24 cellular contexts compared by ENCODE assay signal in genomic region chr12:116689586-116689985, GRCh38.
"Had no signal": no experiment of that assay in that cellular context is flagged by ENCODE, and none has a peak within 500 bp of the region (broad histone marks: within the 10 kb centered on the region; RNA-seq: fewer than 3 reads in every experiment).

No MANE protein-coding gene starts in this region.

- H3K36me3 ChIP-seq: breast epithelium, colonic mucosa, left lung, uterus had no signal

- H3K4me3 Mint-ChIP-seq: activated CD4-positive, alpha-beta memory T cell treated with anti-CD3 and anti-CD28 coated beads for 36 hours; activated naive CD8-positive, alpha-beta T cell treated with anti-CD3 and anti-CD28 coated beads, Interleukin-2, amount 10 ng/mL, durations not matched to agents 7 days and 5 days; effector memory CD8-positive, alpha-beta T cell; neural crest cell had no signal

- H3K27me3 ChIP-seq: breast epithelium, colonic mucosa, testis had no signal

- H3K27ac Mint-ChIP-seq: activated CD4-positive, alpha-beta memory T cell treated with anti-CD3 and anti-CD28 coated beads for 36 hours; activated naive CD8-positive, alpha-beta T cell treated with anti-CD3 and anti-CD28 coated beads, Interleukin-2, amount 10 ng/mL, durations not matched to agents 7 days and 5 days; effector memory CD8-positive, alpha-beta T cell had no signal

- H3K4me1 ChIP-seq: breast epithelium, uterus had no signal

- DNase-seq: activated CD4-positive, alpha-beta memory T cell treated with anti-CD3 and anti-CD28 coated beads for 36 hours; activated CD4-positive, alpha-beta T cell treated with anti-CD3 and anti-CD28 coated beads for 48 hours; activated naive CD4-positive, alpha-beta T cell treated with Interleukin-2 at 50 U/mL for 16 hours; activated naive CD8-positive, alpha-beta T cell treated with anti-CD3 and anti-CD28 coated beads, Interleukin-2, amount 10 ng/mL, durations not matched to agents 7 days and 5 days; activated T-cell treated with anti-CD3 and anti-CD28 coated beads, Interleukin-2, amount 50 U/mL, for 48 hours; amniotic stem cell; colonic mucosa; dorsolateral prefrontal cortex; effector memory CD8-positive, alpha-beta T cell; foreskin melanocyte; hippocampal formation; kidney glomerular epithelial cell; left lung; naive B cell; stimulated activated CD4-positive, alpha-beta T cell treated with anti-CD3 and anti-CD28 coated beads, Interleukin-2, amount 100 ng/mL, for 48 hours; stimulated activated CD8-positive, alpha-beta memory T cell treated with anti-CD3 and anti-CD28 coated beads, Interleukin-4, amount 100 ng/mL, for 48 hours; stimulated activated naive CD4-positive, alpha-beta T cell; testis; trophoblast cell; uterus had no signal

- H3K27ac ChIP-seq: breast epithelium, colonic mucosa, dorsolateral prefrontal cortex, left lung, testis, uterus had no signal

- H3K9me3 ChIP-seq: breast epithelium, colonic mucosa, left lung, testis, uterus had no signal

- ATAC-seq: effector memory CD8-positive, alpha-beta T cell; esophagus mucosa; left lung had no signal

- H3K4me3 ChIP-seq: breast epithelium, colonic mucosa, dorsolateral prefrontal cortex, left lung, lung, testis, uterus had no signal

- H3K36me3 Mint-ChIP-seq: activated CD4-positive, alpha-beta memory T cell treated with anti-CD3 and anti-CD28 coated beads for 36 hours; activated naive CD8-positive, alpha-beta T cell treated with anti-CD3 and anti-CD28 coated beads, Interleukin-2, amount 10 ng/mL, durations not matched to agents 7 days and 5 days; naive B cell had no signal

- H3K9me3 Mint-ChIP-seq: activated CD4-positive, alpha-beta memory T cell treated with anti-CD3 and anti-CD28 coated beads for 36 hours; activated naive CD8-positive, alpha-beta T cell treated with anti-CD3 and anti-CD28 coated beads, Interleukin-2, amount 10 ng/mL, durations not matched to agents 7 days and 5 days; effector memory CD8-positive, alpha-beta T cell; naive B cell; neural crest cell had no signal
